In the genomic region with DNA sequence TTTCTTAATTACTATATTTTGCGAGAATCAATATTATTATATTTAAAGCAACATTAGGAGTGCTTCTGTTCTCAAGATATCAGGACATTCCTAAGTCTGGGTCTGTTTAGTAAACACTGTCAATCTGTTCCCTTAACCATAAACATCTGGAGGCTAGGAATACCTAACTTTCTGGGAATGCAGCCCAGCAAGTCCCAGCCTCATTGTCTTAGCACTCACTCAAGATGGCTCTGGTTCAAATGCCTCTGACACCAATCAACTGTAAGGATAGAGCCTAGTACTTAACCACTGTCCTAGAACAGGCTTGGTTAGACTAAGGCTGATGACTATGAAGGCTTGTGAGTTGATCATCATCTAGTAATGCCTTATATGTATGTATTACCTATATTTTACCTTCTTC, we compare ENCODE assay signal across 15 cellular contexts.
DNase-seq lines count a peak whose midpoint lies in the region; ATAC-seq, FAIRE-seq and TF ChIP-seq lines count a peak whose summit lies in the region.
"Had no signal": no experiment of that assay in that cellular context is flagged by ENCODE, and none has a peak within 500 bp of the region (broad histone marks: within the 10 kb centered on the region; RNA-seq: fewer than 3 reads in every experiment).

No MANE protein-coding gene starts in this region.

- no peak overlapping the region for H3K4me2 ChIP-seq in keratinocyte (ENCODE audit: control insufficient read depth, extremely low read depth, insufficient read depth, low read depth, low read length)

- DNase-seq in NCI-H2171 treated with DMSO at 0.1 percent for 48 hours (lab: John Stamatoyannopoulos, UW) (peak; percentile 41), NCI-H2171 (lab: John Stamatoyannopoulos, UW) (no peak), keratinocyte (ENCODE audit: low read depth, low spot score) (peak; percentile 23), upper lobe of right lung (no peak), SKM-1 treated with dmso at 0.1 percent for 144 hours (lab: John Stamatoyannopoulos, UW; ENCODE audit: unreplicated experiment) (no peak), medulla oblongata (ENCODE audit: extremely low spot score) (no peak)
- DNase-seq: activated CD4-positive, alpha-beta T cell treated with anti-CD3 and anti-CD28 coated beads, Interleukin-2, amount 50 U/mL, for 1 hour; activated naive CD4-positive, alpha-beta T cell treated with Interleukin-2 at 50 U/mL for 16 hours; cortex of kidney; DMS53; NCI-H69; stimulated activated CD4-positive, alpha-beta T cell treated with anti-CD3 and anti-CD28 coated beads, Interleukin-4, amount 100 ng/mL, for 1 hour had no signal

- TF ChIP-seq CTCF in keratinocyte (optimal IDR thresholded peaks at IDR 0.05 in 1 of 3, IDR thresholded peaks at IDR 0.05 in 1 of 3, conservative IDR thresholded peaks at IDR 0.05 in 1 of 3; ENCODE audit: extremely low read depth in 1 of 3, insufficient read depth in 2 of 3, low read length in 3 of 3): no peak
- no peak for TF ChIP-seq CTCF in upper lobe of right lung (IDR thresholded peaks at IDR 0.05)

- intact Hi-C loops in upper lobe of right lung (cut with DNase I): no loop called here

- dilution Hi-C loops in keratinocyte (cut with MboI; ENCODE audit: extremely low pct_ligation_motif_present, low sequenced_read_pairs): no loop called here

- H3K4me3 ChIP-seq in duodenal mucosa (ENCODE audit: low read depth in 1 of 2, low read length in 2 of 2) (no peak overlapping the region), keratinocyte (ENCODE audit: control insufficient read depth in 2 of 3, extremely low read depth in 1 of 3, insufficient read depth in 2 of 3, low read depth in 1 of 3, low read length in 3 of 3) (no peak overlapping the region), upper lobe of right lung (no peak overlapping the region)

- H3K9me1 ChIP-seq in keratinocyte (ENCODE audit: control insufficient read depth, extremely low read depth, insufficient read depth, low read length): no peaks in the 10 kb centered on the region

- H3K27me3 ChIP-seq in duodenal mucosa (ENCODE audit: control insufficient read depth in 1 of 2, insufficient read depth in 2 of 2, low read length in 2 of 2) (no peaks in the 10 kb centered on the region), keratinocyte (ENCODE audit: control insufficient read depth, extremely low read depth, insufficient read depth, low read length) (no peaks in the 10 kb centered on the region), upper lobe of right lung (no peaks in the 10 kb centered on the region)

- H3K9ac ChIP-seq in duodenal mucosa (ENCODE audit: low read depth in 1 of 2, low read length in 2 of 2) (no peak overlapping the region), keratinocyte (ENCODE audit: control insufficient read depth, extremely low read depth, insufficient read depth, low read length) (no peak overlapping the region)

- peaks cover 10 to 19% of the 10 kb centered on the region in 2 donors for H3K4me1 ChIP-seq in duodenal mucosa (ENCODE audit: control insufficient read depth in 1 of 2, insufficient read depth in 2 of 2, low read length in 2 of 2)
- H3K4me1 ChIP-seq in keratinocyte (ENCODE audit: control insufficient read depth, extremely low read depth, insufficient read depth, low read length): peaks cover 14% of the 10 kb centered on the region
- H3K4me1 ChIP-seq in upper lobe of right lung: peaks cover 44% of the 10 kb centered on the region

- no peaks in the 10 kb centered on the region for H3K36me3 ChIP-seq in duodenal mucosa (ENCODE audit: control insufficient read depth in 1 of 2, insufficient read depth in 2 of 2, low read length in 2 of 2)
- no peaks in the 10 kb centered on the region for H3K36me3 ChIP-seq in keratinocyte (ENCODE audit: control insufficient read depth in 2 of 2, extremely low read depth in 1 of 2, insufficient read depth in 2 of 2, low read length in 2 of 2)
- no peaks in the 10 kb centered on the region for H3K36me3 ChIP-seq in upper lobe of right lung

- ATAC-seq in upper lobe of right lung (peak; percentile 44), HG03139 (IDR thresholded peaks at IDR 0.05; ENCODE audit: unreplicated experiment) (no peak)

- peak overlapping the region; percentile 5 for H3K27ac ChIP-seq in duodenal mucosa (ENCODE audit: low read depth, low read length)
- H3K27ac ChIP-seq in keratinocyte (ENCODE audit: control insufficient read depth, insufficient read depth, low read length): no peak overlapping the region
- H3K27ac ChIP-seq in upper lobe of right lung: peak overlapping the region; percentile 78
- H3K27ac ChIP-seq: 22Rv1 had no signal

- no peaks in the 10 kb centered on the region for H3K79me2 ChIP-seq in keratinocyte (ENCODE audit: control insufficient read depth, insufficient read depth, low read length)

- FAIRE-seq in keratinocyte (lab: Jason Lieb, UNC): no peak

- H2AFZ ChIP-seq in keratinocyte (ENCODE audit: control insufficient read depth, low read length): no peak overlapping the region

- H3K9me3 ChIP-seq in duodenal mucosa (ENCODE audit: control insufficient read depth in 1 of 2, low read length in 2 of 2): no peaks in the 10 kb centered on the region
- H3K9me3 ChIP-seq in keratinocyte (ENCODE audit: control insufficient read depth, low read depth, low read length): no peaks in the 10 kb centered on the region
- H3K9me3 ChIP-seq in upper lobe of right lung: no peaks in the 10 kb centered on the region

- no peaks in the 10 kb centered on the region for H4K20me1 ChIP-seq in keratinocyte (ENCODE audit: control insufficient read depth, extremely low read depth, insufficient read depth, low read length)

Comparison
In these comparisons a context has a peak if more than half of its experiments do, and no peak if none do; other contexts are left out.
1. DNase-seq: peak in NCI-H2171 treated with DMSO at 0.1 percent for 48 hours (single experiment) and keratinocyte (single experiment); none in NCI-H2171 (single experiment), upper lobe of right lung (single experiment), SKM-1 treated with dmso at 0.1 percent for 144 hours (single experiment) and medulla oblongata (single experiment).